24 cellular contexts compared by ENCODE assay signal in genomic region chr6:163662604-163663225, GRCh38.
"Had no signal": no experiment of that assay in that cellular context is flagged by ENCODE, and none has a peak within 500 bp of the region (broad histone marks: within the 10 kb centered on the region; RNA-seq: fewer than 3 reads in every experiment).

No MANE protein-coding gene starts in this region.

- H3K36me3 Mint-ChIP-seq: naive thymus-derived CD4-positive, alpha-beta T cell; neural progenitor cell; stimulated activated effector memory CD8-positive, alpha-beta T cell treated with anti-CD3 and anti-CD28 coated beads, Interleukin-12 subunit alpha, Interleukin-12 subunit beta, amount 100 ng/mL, for 72 hours; stimulated activated naive B cell treated with anti-CD40 and anti-IgM and Interleukin-4, amounts not matched to agents 10 μg/mL and 1 μg/mL and 100 μg/mL, for 72 hours; type B pancreatic cell had no signal

- DNase-seq: naive thymus-derived CD4-positive, alpha-beta T cell; natural killer cell; nucleus accumbens; ovary; right cardiac atrium; right lobe of liver; sigmoid colon; small intestine; stimulated activated CD4-positive, alpha-beta T cell treated with anti-CD3 and anti-CD28 coated beads, Interleukin-15, amount 100 ng/mL, for 24 hours; stimulated activated CD4-positive, alpha-beta T cell treated with anti-CD3 and anti-CD28 coated beads, Interleukin-2, amount 100 ng/mL, for 24 hours; stimulated activated CD4-positive, alpha-beta T cell treated with anti-CD3 and anti-CD28 coated beads, Interleukin-2, amount 100 ng/mL, for 48 hours; stimulated activated CD4-positive, alpha-beta T cell treated with anti-CD3 and anti-CD28 coated beads, Interleukin-4, amount 100 ng/mL, for 24 hours; stimulated activated naive B cell treated with anti-CD40 and anti-IgM and Interleukin-4, amounts not matched to agents 10 μg/mL and 1 μg/mL and 100 μg/mL, for 72 hours; stimulated activated naive CD4-positive, alpha-beta T cell treated with Interleukin-2 at 50 U/mL for 16 hours; stomach; thyroid gland; upper lobe of right lung; uterus had no signal

- H3K9me3 Mint-ChIP-seq: natural killer cell; nephron; neural progenitor cell; stimulated activated naive B cell treated with anti-CD40 and anti-IgM and Interleukin-4, amounts not matched to agents 10 μg/mL and 1 μg/mL and 100 μg/mL, for 72 hours; stimulated activated naive CD8-positive, alpha-beta T cell treated with anti-CD3 and anti-CD28 coated beads, Interleukin-15, Interleukin-2, amounts not matched to agents 100 ng/mL and 50 ng/mL, for 24 hours; type B pancreatic cell had no signal

- H3K4me3 Mint-ChIP-seq: naive thymus-derived CD4-positive, alpha-beta T cell; natural killer cell; nephron; neural progenitor cell; stimulated activated effector memory CD8-positive, alpha-beta T cell treated with anti-CD3 and anti-CD28 coated beads, Interleukin-12 subunit alpha, Interleukin-12 subunit beta, amount 100 ng/mL, for 72 hours; stimulated activated naive B cell treated with anti-CD40 and anti-IgM and Interleukin-4, amounts not matched to agents 10 μg/mL and 1 μg/mL and 100 μg/mL, for 72 hours; stimulated activated naive CD8-positive, alpha-beta T cell treated with anti-CD3 and anti-CD28 coated beads, Interleukin-15, Interleukin-2, amounts not matched to agents 100 ng/mL and 50 ng/mL, for 24 hours; type B pancreatic cell had no signal

- H3K27ac Mint-ChIP-seq: naive thymus-derived CD4-positive, alpha-beta T cell; natural killer cell; nephron; neural progenitor cell; progenitor cell of endocrine pancreas; stimulated activated effector memory CD8-positive, alpha-beta T cell treated with anti-CD3 and anti-CD28 coated beads, Interleukin-12 subunit alpha, Interleukin-12 subunit beta, amount 100 ng/mL, for 72 hours; stimulated activated naive CD8-positive, alpha-beta T cell treated with anti-CD3 and anti-CD28 coated beads, Interleukin-15, Interleukin-2, amounts not matched to agents 100 ng/mL and 50 ng/mL, for 24 hours; type B pancreatic cell had no signal
